In genomic region chr17:40500709-40501108, GRCh38 we compare ENCODE assay signal across 28 cellular contexts. TPM values are rescaled to one million over a fixed set of nuclear protein-coding genes. Genes with fewer than 3 reads are reported as not detected.
DNase-seq lines count a peak whose midpoint lies in the region; ATAC-seq, FAIRE-seq and TF ChIP-seq lines count a peak whose summit lies in the region.
"Had no signal": no experiment of that assay in that cellular context is flagged by ENCODE, and none has a peak within 500 bp of the region (broad histone marks: within the 10 kb centered on the region; RNA-seq: fewer than 3 reads in every experiment).

No MANE protein-coding gene starts in this region.

- peak overlapping the region; percentile 22; the same call in 1 of the 2 replicates for H3K4me2 ChIP-seq in HepG2 (ENCODE audit: low read depth, low read length)
- H3K4me2 ChIP-seq in GM23338: no peak overlapping the region

- H3K27ac Mint-ChIP-seq in GM23338: no peak overlapping the region
- H3K27ac Mint-ChIP-seq: activated CD4-positive, alpha-beta memory T cell treated with anti-CD3 and anti-CD28 coated beads, Interleukin-2, amount 10 ng/mL, durations not matched to agents 7 days and 5 days; WTC11 had no signal

- TF ChIP-seq CTCF in C4-2B (conservative IDR thresholded peaks at IDR 0.05): no peak
- no peak for TF ChIP-seq CTCF in breast epithelium (IDR thresholded peaks at IDR 0.05)
- TF ChIP-seq CTCF in HepG2 (CRISPR knock-in tag; IDR thresholded peaks at IDR 0.05): no peak
- no peak for TF ChIP-seq CTCF in sigmoid colon (IDR thresholded peaks at IDR 0.05)
- no peak for TF ChIP-seq CTCF in GM23338 (conservative IDR thresholded peaks at IDR 0.05; ENCODE audit: low read depth in 2 of 2)

- no peak for DNase-seq in breast epithelium (ENCODE audit: low spot score in 2 of 2)
- DNase-seq in HepG2 (ENCODE audit: low spot score): no peak
- DNase-seq in sigmoid colon: peak; percentile 48
- DNase-seq in kidney tubule cell (ENCODE audit: low spot score): no peak
- DNase-seq in GM23338 (ENCODE audit: low spot score): no peak
- no peak for DNase-seq in HCEC 1CT
- no peak for DNase-seq in HK-2 (ENCODE audit: unreplicated experiment)
- DNase-seq: activated CD4-positive, alpha-beta memory T cell treated with anti-CD3 and anti-CD28 coated beads, Interleukin-2, amount 10 ng/mL, durations not matched to agents 7 days and 5 days; activated gamma-delta T cell; activated naive CD8-positive, alpha-beta T cell treated with anti-CD3 and anti-CD28 coated beads, Interleukin-2, amount 50 U/mL, for 24 hours; activated T-cell treated with anti-CD3 and anti-CD28 coated beads for 4 hours; effector memory CD8-positive, alpha-beta T cell; midbrain; NCI-H1436 treated with DMSO at 0.1 percent for 48 hours; NCI-H526; stimulated activated CD4-positive, alpha-beta T cell treated with anti-CD3 and anti-CD28 coated beads, Interleukin-2, amount 100 ng/mL, for 48 hours; stimulated activated naive CD4-positive, alpha-beta T cell had no signal

- H3K9me2 ChIP-seq in GM23338 (ENCODE audit: insufficient read depth): no peaks in the 10 kb centered on the region

- ATAC-seq in HepG2 (no peak), GM23338 (no peak)
- ATAC-seq: activated naive CD8-positive, alpha-beta T cell treated with anti-CD3 and anti-CD28 coated beads, Interleukin-2, amount 50 U/mL, for 24 hours; effector memory CD8-positive, alpha-beta T cell; heart left ventricle; K562; left lobe of liver had no signal

- WGBS in HepG2 (ENCODE audit: low lambda C conversion rate): 55% methylated on average over 10 of the region's 10 CpGs
- 85 to 94% methylated on average over 10 of the region's 10 CpGs for WGBS in sigmoid colon, 2 donors

- peaks cover 0 to 3% of the 10 kb centered on the region in 2 donors for H3K4me1 ChIP-seq in breast epithelium
- H3K4me1 ChIP-seq in HepG2 (ENCODE audit: insufficient read depth, low read length): peaks cover 49% of the 10 kb centered on the region
- peaks cover 0 to 36% (median 33%) of the 10 kb centered on the region in 4 donors for H3K4me1 ChIP-seq in sigmoid colon
- H3K4me1 ChIP-seq in GM23338 (ENCODE audit: insufficient read depth): peaks cover 24% of the 10 kb centered on the region

- no peak overlapping the region for H3K9ac ChIP-seq in HepG2 (ENCODE audit: insufficient read depth, low read depth, low read length)
- H3K9ac ChIP-seq: BLaER1 had no signal

- no peaks in the 10 kb centered on the region; the same call in 2 of the 3 replicates for H3K36me3 Mint-ChIP-seq in GM23338 (ENCODE audit: low read depth)
- H3K36me3 Mint-ChIP-seq: WTC11 had no signal

- H3K36me3 ChIP-seq in breast epithelium (no peaks in the 10 kb centered on the region), HepG2 (replicated peaks in 1 of 2; ENCODE audit: control insufficient read depth in 1 of 2, insufficient read depth in 2 of 2, low read length in 2 of 2) (no peaks in the 10 kb centered on the region), sigmoid colon (no peaks in the 10 kb centered on the region), GM23338 (ENCODE audit: insufficient read depth) (no peaks in the 10 kb centered on the region)
- H3K36me3 ChIP-seq: BLaER1, heart left ventricle, thoracic aorta had no signal

- H3K27me3 Mint-ChIP-seq in GM23338 (ENCODE audit: insufficient read depth, low read depth, poor library complexity): peaks cover 13% of the 10 kb centered on the region

- in situ Hi-C loops in HepG2 (cut with HindIII; ENCODE audit: extremely low pct_ligation_motif_present, low pct_unique_long_range_greater_than_20kb): no loop called here

- H3K9me3 Mint-ChIP-seq in GM23338: peaks cover 3% of the 10 kb centered on the region; the same call in 2 of the 3 replicates
- H3K9me3 Mint-ChIP-seq: activated CD4-positive, alpha-beta memory T cell treated with anti-CD3 and anti-CD28 coated beads, Interleukin-2, amount 10 ng/mL, durations not matched to agents 7 days and 5 days; activated naive CD8-positive, alpha-beta T cell treated with anti-CD3 and anti-CD28 coated beads, Interleukin-2, amount 50 U/mL, for 24 hours; effector memory CD8-positive, alpha-beta T cell had no signal

- peak overlapping the region in 2 of 3 donors; percentile 57 to 64 for H3K4me3 ChIP-seq in breast epithelium
- H3K4me3 ChIP-seq in HepG2 (replicated peaks in 1 of 3; ENCODE audit: insufficient read depth in 1 of 3, low read depth in 2 of 3, low read length in 3 of 3): peak overlapping the region in 2 of 3 experiments; percentile 34 to 48; a peak in 3 of 6 replicates
- H3K4me3 ChIP-seq in sigmoid colon: no peak overlapping the region
- H3K4me3 ChIP-seq in GM23338: no peak overlapping the region
- H3K4me3 ChIP-seq: BLaER1, heart left ventricle, K562, thoracic aorta had no signal

- no peaks in the 10 kb centered on the region for H3K27me3 ChIP-seq in breast epithelium
- H3K27me3 ChIP-seq in HepG2 (ENCODE audit: control insufficient read depth in 1 of 2, insufficient read depth in 2 of 2, low read length in 2 of 2): peaks cover 0 to 12% of the 10 kb centered on the region in 2 experiments; a peak in 3 of 5 replicates
- H3K27me3 ChIP-seq in sigmoid colon: no peaks in the 10 kb centered on the region
- no peaks in the 10 kb centered on the region for H3K27me3 ChIP-seq in GM23338 (ENCODE audit: insufficient read depth)
- H3K27me3 ChIP-seq: heart left ventricle had no signal

- no peaks in the 10 kb centered on the region for H3K9me3 ChIP-seq in breast epithelium
- H3K9me3 ChIP-seq in HepG2 (ENCODE audit: low read length): no peaks in the 10 kb centered on the region
- H3K9me3 ChIP-seq in sigmoid colon: no peaks in the 10 kb centered on the region
- H3K9me3 ChIP-seq: BLaER1, thoracic aorta had no signal

- intact Hi-C loops in breast epithelium (cut with DNase I; ENCODE audit: low total_unique reads) (no loop called here), HepG2 (cut with micrococcal nuclease; ENCODE audit: unreplicated experiment) (no loop called here), sigmoid colon (cut with DNase I) (no loop called here)

- TF ChIP-seq EP300 in HepG2 (IDR thresholded peaks at IDR 0.05; ENCODE audit: low read depth in 2 of 2, low read length in 2 of 2) (no peak), HepG2 (CRISPR knock-in tag; IDR thresholded peaks at IDR 0.05; ENCODE audit: borderline replicate concordance) (no peak), sigmoid colon (IDR thresholded peaks at IDR 0.05) (no peak)

- TF ChIP-seq POLR2A in breast epithelium (IDR thresholded peaks at IDR 0.05): no peak
- no peak for TF ChIP-seq POLR2A in HepG2 (IDR thresholded peaks at IDR 0.05; ENCODE audit: insufficient read depth in 1 of 2, low read depth in 2 of 2, low read length in 2 of 2)
- no peak for TF ChIP-seq POLR2A in sigmoid colon (IDR thresholded peaks at IDR 0.05)

- H3K27ac ChIP-seq in C4-2B (peak overlapping the region; percentile 72), breast epithelium (peak overlapping the region; percentile 77 to 87), HepG2 (ENCODE audit: extremely low read length, insufficient read depth, low read length) (no peak overlapping the region), sigmoid colon (peak overlapping the region in 2 of 4 donors; percentile 86 to 87), GM23338 (ENCODE audit: low read depth) (no peak overlapping the region)
- H3K27ac ChIP-seq: BLaER1, thoracic aorta had no signal

- FAIRE-seq in HepG2 (lab: Jason Lieb, UNC): no peak
- FAIRE-seq: colon, H54, K562, small intestine had no signal

- TF ChIP-seq RAD21 in HepG2 (CRISPR knock-in tag; IDR thresholded peaks at IDR 0.05): no peak

- H3K79me2 ChIP-seq in HepG2 (ENCODE audit: insufficient read depth, low read length) (no peaks in the 10 kb centered on the region), GM23338 (replicated peaks; ENCODE audit: insufficient read depth) (no peaks in the 10 kb centered on the region)

- no peak overlapping the region; the same call in 2 of the 3 replicates for H3K4me3 Mint-ChIP-seq in GM23338
- H3K4me3 Mint-ChIP-seq: activated CD4-positive, alpha-beta memory T cell treated with anti-CD3 and anti-CD28 coated beads, Interleukin-2, amount 10 ng/mL, durations not matched to agents 7 days and 5 days; activated naive CD8-positive, alpha-beta T cell treated with anti-CD3 and anti-CD28 coated beads, Interleukin-2, amount 50 U/mL, for 24 hours; effector memory CD8-positive, alpha-beta T cell; WTC11 had no signal

- H3K4me1 Mint-ChIP-seq in GM23338: peaks cover 27% of the 10 kb centered on the region
- H3K4me1 Mint-ChIP-seq: activated naive CD8-positive, alpha-beta T cell treated with anti-CD3 and anti-CD28 coated beads, Interleukin-2, amount 50 U/mL, for 24 hours had no signal

- H2AFZ ChIP-seq in HepG2 (ENCODE audit: low read length) (no peak overlapping the region), GM23338 (no peak overlapping the region)

- POLR2A ChIA-PET in HepG2 (lab: Yijun Ruan, JAX): interaction anchor here (0.6 kb wide), 1 partner anchor 54 kb away, joined by 4 read pairs; no protein-coding TSS in a partner anchor

- no TSS peak for BruUV-seq in HepG2 (replicated peaks; lab: Mats Ljungman, UMichigan)

- CTCF ChIA-PET in HepG2 (lab: Yijun Ruan, JAX; ENCODE audit: low intra/inter-chr PET ratio, low total read pairs): interaction anchor here (1.7 kb wide), 1 partner anchor 60 kb away, joined by 3 read pairs; no protein-coding TSS in a partner anchor

- peaks cover 12% of the 10 kb centered on the region for H3F3A ChIP-seq in GM23338 (replicated peaks; ENCODE audit: low read depth)

- H4K20me1 ChIP-seq in HepG2 (ENCODE audit: insufficient read depth, low read length): no peaks in the 10 kb centered on the region
- H4K20me1 ChIP-seq in GM23338 (replicated peaks; ENCODE audit: insufficient read depth): no peaks in the 10 kb centered on the region
- H4K20me1 ChIP-seq: BLaER1 had no signal

RNA-seq across cellular contexts. Expression of gene TNS4, which starts 0.7 kb away (rescaled TPM):
- total RNA-seq in breast epithelium: 10 to 100 TPM in 2 of 3 donors, not detected in 1; 30.5 to 52.2 TPM
- 0.58 TPM in 2 replicates for total RNA-seq in HepG2 (2016; rRNA removed; fragmentation: Illumina TruSeq; extraction: Trizol)
- 0.18 and 0.20 TPM in 2 replicates for total RNA-seq in HepG2 (2016; cell fraction: cytosol; rRNA removed; fragmentation: Illumina TruSeq; extraction: Trizol; ENCODE audit: low read depth)
- 0.32 and 0.51 TPM in 2 replicates for total RNA-seq in HepG2 (2016; cell fraction: insoluble cytoplasmic fraction; rRNA removed; fragmentation: Illumina TruSeq; extraction: Trizol)
- total RNA-seq in HepG2 (2016; cell fraction: membrane; rRNA removed; fragmentation: Illumina TruSeq; extraction: Trizol): 0.31 and 0.38 TPM in 2 replicates
- 0.37 and 1.3 TPM in 2 replicates for total RNA-seq in HepG2 (2016; cell fraction: nucleus; rRNA removed; fragmentation: Illumina TruSeq; extraction: Trizol)
- polyA plus RNA-seq in HepG2 (2011; rRNA removed): 1.7 and 2.1 TPM in 2 replicates
- polyA plus RNA-seq in HepG2 (2011; cell fraction: cytosol; rRNA removed): 0.69 and 1.3 TPM in 2 replicates
- 7.1 and 10.8 TPM in 2 replicates for polyA plus RNA-seq in HepG2 (2011; cell fraction: nucleus; rRNA removed)
- 0.37 and 0.42 TPM in 2 replicates for polyA plus RNA-seq in HepG2 (2012)
- 0.20 and 0.22 TPM in 2 replicates for polyA plus RNA-seq in HepG2 (2016; cell fraction: cytosol; fragmentation: Illumina TruSeq; extraction: Trizol; ENCODE audit: low read depth)
- 1.3 and 2.3 TPM in 2 replicates for polyA plus RNA-seq in HepG2 (2016; cell fraction: insoluble cytoplasmic fraction; fragmentation: Illumina TruSeq; extraction: Trizol; ENCODE audit: low read depth)
- polyA plus RNA-seq in HepG2 (2016; cell fraction: membrane; fragmentation: Illumina TruSeq; extraction: Trizol; ENCODE audit: low read depth): 0.34 and 0.72 TPM in 2 replicates
- polyA plus RNA-seq in HepG2 (2016; cell fraction: nucleus; fragmentation: Illumina TruSeq; extraction: Trizol; ENCODE audit: insufficient read depth, low read depth): 4.4 and 6.8 TPM in 2 replicates
- 7.4 and 24.1 TPM in 2 replicates for polyA minus RNA-seq in HepG2 (2011; rRNA and poly(A)+ RNA removed; ENCODE audit: low replicate concordance)
- polyA minus RNA-seq in HepG2 (2011; cell fraction: cytosol; rRNA and poly(A)+ RNA removed): 2.6 and 3.7 TPM in 2 replicates
- 4.0 and 6.1 TPM in 2 replicates for polyA minus RNA-seq in HepG2 (2011; cell fraction: nucleus; rRNA and poly(A)+ RNA removed)
- total RNA-seq in sigmoid colon: not detected
- polyA plus RNA-seq in sigmoid colon: 1 to 10 TPM; 1.2 to 6.9 (median 1.8) TPM
- 0.08 and 4.9 TPM in 2 replicates for total RNA-seq in GM23338 (2014; rRNA removed; shearing (Covaris generic))
- polyA plus RNA-seq in GM23338 (2016; fragmentation: Nextera tagmentation; extraction: Ambion mirVana): 0.31 and 0.64 TPM in 2 replicates
- polyA plus RNA-seq: heart left ventricle, neural cell had no signal

RNA-seq across cellular contexts. Expression of gene IGFBP4, which starts 57.5 kb away (rescaled TPM):
- total RNA-seq in breast epithelium (100 to 1,000 TPM; 191 to 893 (median 278) TPM), HepG2 (2016; rRNA removed; fragmentation: Illumina TruSeq; extraction: Trizol) (4.1 and 4.9 TPM in 2 replicates), sigmoid colon (100 to 1,000 TPM; 198 to 440 (median 325) TPM)
- total RNA-seq in HepG2 (2016; cell fraction: cytosol; rRNA removed; fragmentation: Illumina TruSeq; extraction: Trizol; ENCODE audit: low read depth): 3.4 and 4.0 TPM in 2 replicates
- total RNA-seq in HepG2 (2016; cell fraction: insoluble cytoplasmic fraction; rRNA removed; fragmentation: Illumina TruSeq; extraction: Trizol): 3.5 and 4.8 TPM in 2 replicates
- total RNA-seq in HepG2 (2016; cell fraction: membrane; rRNA removed; fragmentation: Illumina TruSeq; extraction: Trizol): 10.9 and 13.2 TPM in 2 replicates
- 10.1 and 10.9 TPM in 2 replicates for total RNA-seq in HepG2 (2016; cell fraction: nucleus; rRNA removed; fragmentation: Illumina TruSeq; extraction: Trizol)
- polyA plus RNA-seq in HepG2 (2011; rRNA removed) (43.6 and 49.0 TPM in 2 replicates), sigmoid colon (100 to 1,000 TPM in 2 of 3 donors, 10 to 100 TPM in 1; 30.3 to 242 (median 108) TPM), GM23338 (2016; fragmentation: Nextera tagmentation; extraction: Ambion mirVana) (37.6 and 38.7 TPM in 2 replicates)
- 42.1 and 55.6 TPM in 2 replicates for polyA plus RNA-seq in HepG2 (2011; cell fraction: cytosol; rRNA removed)
- 26.0 and 26.1 TPM in 2 replicates for polyA plus RNA-seq in HepG2 (2011; cell fraction: nucleus; rRNA removed)
- 23.1 and 40.9 TPM in 2 replicates for polyA plus RNA-seq in HepG2 (2012)
- polyA plus RNA-seq in HepG2 (2016; cell fraction: cytosol; fragmentation: Illumina TruSeq; extraction: Trizol; ENCODE audit: low read depth): 11.4 and 15.1 TPM in 2 replicates
- polyA plus RNA-seq in HepG2 (2016; cell fraction: insoluble cytoplasmic fraction; fragmentation: Illumina TruSeq; extraction: Trizol; ENCODE audit: low read depth): 10.4 and 12.4 TPM in 2 replicates
- 18.8 and 25.1 TPM in 2 replicates for polyA plus RNA-seq in HepG2 (2016; cell fraction: membrane; fragmentation: Illumina TruSeq; extraction: Trizol; ENCODE audit: low read depth)
- 24.8 and 29.0 TPM in 2 replicates for polyA plus RNA-seq in HepG2 (2016; cell fraction: nucleus; fragmentation: Illumina TruSeq; extraction: Trizol; ENCODE audit: insufficient read depth, low read depth)
- 0.19 and 99.5 TPM in 2 replicates for polyA minus RNA-seq in HepG2 (2011; rRNA and poly(A)+ RNA removed; ENCODE audit: low replicate concordance)
- polyA minus RNA-seq in HepG2 (2011; cell fraction: cytosol; rRNA and poly(A)+ RNA removed): 36.8 and 40.1 TPM in 2 replicates
- 12.3 and 12.9 TPM in 2 replicates for polyA minus RNA-seq in HepG2 (2011; cell fraction: nucleus; rRNA and poly(A)+ RNA removed)
- total RNA-seq in GM23338 (2014; rRNA removed; shearing (Covaris generic)): 78.9 and 87.2 TPM in 2 replicates

Comparison
In these comparisons a context has a peak if more than half of its experiments do, and no peak if none do; other contexts are left out.
1. H3K27ac ChIP-seq: peak in C4-2B (single experiment) and breast epithelium (2 of 2); none in HepG2 (single experiment) and GM23338 (single experiment).
2. H3K4me3 ChIP-seq: peak in breast epithelium (2 of 3) and HepG2 (2 of 3); none in sigmoid colon (0 of 4) and GM23338 (single experiment).